9 cellular contexts compared by ENCODE assay signal in genomic region chrX:68433981-68434299, GRCh38. TPM values are rescaled to one million over a fixed set of nuclear protein-coding genes. Genes with fewer than 3 reads are reported as not detected.
DNase-seq lines count a peak whose midpoint lies in the region; ATAC-seq and TF ChIP-seq lines count a peak whose summit lies in the region.
"Had no signal": no experiment of that assay in that cellular context is flagged by ENCODE, and none has a peak within 500 bp of the region (broad histone marks: within the 10 kb centered on the region; RNA-seq: fewer than 3 reads in every experiment).

No MANE protein-coding gene starts in this region.

- ATAC-seq in natural killer cell treated with Interleukin-12 subunit alpha and Interleukin-12 subunit beta and Interleukin-15 and Interleukin-18, amount 100 ng/mL, for 72 hours: no peak

- no peak for TF ChIP-seq CTCF in AG04450 (IDR thresholded peaks at IDR 0.05; ENCODE audit: low read depth, low read length)

- H3K27me3 ChIP-seq in AG04450 (ENCODE audit: control insufficient read depth, insufficient read depth, low read length): no peaks in the 10 kb centered on the region
- no peaks in the 10 kb centered on the region for H3K27me3 ChIP-seq in effector memory CD4-positive, alpha-beta T cell (replicated peaks; ENCODE audit: control insufficient read depth, insufficient read depth, low read length, poor library complexity, severe bottlenecking)

- DNase-seq in AG04450 (ENCODE audit: low read depth, low spot score) (no peak), NCI-H69 (lab: John Stamatoyannopoulos, UW) (peak; percentile 9), NCI-H526 (lab: John Stamatoyannopoulos, UW) (no peak), putamen (ENCODE audit: low spot score) (no peak), nucleus accumbens (lab: John Stamatoyannopoulos, UW) (no peak)
- DNase-seq in effector memory CD4-positive, alpha-beta T cell: no peak
- DNase-seq in natural killer cell treated with Interleukin-12 subunit alpha and Interleukin-12 subunit beta and Interleukin-15 and Interleukin-18, amount 100 ng/mL, for 72 hours (ENCODE audit: low spot score): no peak
- DNase-seq in activated CD8-positive, alpha-beta memory T cell treated with anti-CD3 and anti-CD28 coated beads, Interleukin-2, amount 50 U/mL, for 48 hours: no peak

- peak overlapping the region; percentile 81 for H3K27ac ChIP-seq in AG04450 (ENCODE audit: low read depth, low read length)
- H3K27ac ChIP-seq in effector memory CD4-positive, alpha-beta T cell (ENCODE audit: insufficient read depth, low read length, poor library complexity, severe bottlenecking): no peak overlapping the region

- peak overlapping the region; percentile 79 for H3K4me3 Mint-ChIP-seq in natural killer cell treated with Interleukin-12 subunit alpha and Interleukin-12 subunit beta and Interleukin-15 and Interleukin-18, amount 100 ng/mL, for 72 hours

- peak overlapping the region; percentile 67 for H3K4me3 ChIP-seq in AG04450 (ENCODE audit: low read depth, low read length)
- H3K4me3 ChIP-seq in effector memory CD4-positive, alpha-beta T cell (ENCODE audit: insufficient read depth, low read depth, low read length, poor library complexity, severe bottlenecking): peak overlapping the region; percentile 49

- H3K4me1 Mint-ChIP-seq in natural killer cell treated with Interleukin-12 subunit alpha and Interleukin-12 subunit beta and Interleukin-15 and Interleukin-18, amount 100 ng/mL, for 72 hours (ENCODE audit: low read depth in 2 of 2): peaks cover 11 to 16% of the 10 kb centered on the region in 2 donors

- H3K4me1 ChIP-seq in effector memory CD4-positive, alpha-beta T cell (ENCODE audit: control insufficient read depth, insufficient read depth, low read length, poor library complexity, severe bottlenecking): no peaks in the 10 kb centered on the region

- H3K36me3 Mint-ChIP-seq in natural killer cell treated with Interleukin-12 subunit alpha and Interleukin-12 subunit beta and Interleukin-15 and Interleukin-18, amount 100 ng/mL, for 72 hours: no peaks in the 10 kb centered on the region
- H3K36me3 Mint-ChIP-seq: activated naive CD4-positive, alpha-beta T cell treated with anti-CD3 and anti-CD28 coated beads, Interleukin-2, amount 50 U/mL, for 72 hours had no signal

- H3K9me3 Mint-ChIP-seq in natural killer cell treated with Interleukin-12 subunit alpha and Interleukin-12 subunit beta and Interleukin-15 and Interleukin-18, amount 100 ng/mL, for 72 hours: no peaks in the 10 kb centered on the region
- H3K9me3 Mint-ChIP-seq: activated naive CD4-positive, alpha-beta T cell treated with anti-CD3 and anti-CD28 coated beads, Interleukin-2, amount 50 U/mL, for 72 hours had no signal

- peaks cover 14 to 49% of the 10 kb centered on the region in 2 donors for H3K27me3 Mint-ChIP-seq in natural killer cell treated with Interleukin-12 subunit alpha and Interleukin-12 subunit beta and Interleukin-15 and Interleukin-18, amount 100 ng/mL, for 72 hours

- no peaks in the 10 kb centered on the region for H3K9me3 ChIP-seq in AG04450 (ENCODE audit: control insufficient read depth, insufficient read depth, low read length)
- H3K9me3 ChIP-seq in effector memory CD4-positive, alpha-beta T cell (ENCODE audit: control insufficient read depth, low read length): no peaks in the 10 kb centered on the region

- CTCF ChIA-PET in AG04450 (lab: Charles Lee): no interaction called here

- POLR2A ChIA-PET in AG04450 (lab: Yijun Ruan, JAX): interaction anchor here (1.2 kb wide), 1 partner anchor 148 kb away, joined by 3 read pairs; no protein-coding TSS in a partner anchor

- no peak overlapping the region for H3K27ac Mint-ChIP-seq in natural killer cell treated with Interleukin-12 subunit alpha and Interleukin-12 subunit beta and Interleukin-15 and Interleukin-18, amount 100 ng/mL, for 72 hours
- H3K27ac Mint-ChIP-seq: activated naive CD4-positive, alpha-beta T cell treated with anti-CD3 and anti-CD28 coated beads, Interleukin-2, amount 50 U/mL, for 72 hours had no signal

- no peaks in the 10 kb centered on the region for H3K36me3 ChIP-seq in effector memory CD4-positive, alpha-beta T cell (ENCODE audit: control insufficient read depth, insufficient read depth, low read length)

RNA-seq across cellular contexts. Expression of gene OPHN1, which starts 0.6 kb away (rescaled TPM):
- 5.0 and 6.7 TPM in 2 replicates for polyA plus RNA-seq in AG04450 (2011; rRNA removed)
- polyA minus RNA-seq in AG04450 (2011; rRNA and poly(A)+ RNA removed): 13.7 and 15.0 TPM in 2 replicates
- 1 to 10 TPM in 1 of 2 donors, under 1 TPM in 1; 0.84 to 1.0 TPM for total RNA-seq in natural killer cell treated with Interleukin-12 subunit alpha and Interleukin-12 subunit beta and Interleukin-15 and Interleukin-18, amount 100 ng/mL, for 72 hours
